In the genomic region with DNA sequence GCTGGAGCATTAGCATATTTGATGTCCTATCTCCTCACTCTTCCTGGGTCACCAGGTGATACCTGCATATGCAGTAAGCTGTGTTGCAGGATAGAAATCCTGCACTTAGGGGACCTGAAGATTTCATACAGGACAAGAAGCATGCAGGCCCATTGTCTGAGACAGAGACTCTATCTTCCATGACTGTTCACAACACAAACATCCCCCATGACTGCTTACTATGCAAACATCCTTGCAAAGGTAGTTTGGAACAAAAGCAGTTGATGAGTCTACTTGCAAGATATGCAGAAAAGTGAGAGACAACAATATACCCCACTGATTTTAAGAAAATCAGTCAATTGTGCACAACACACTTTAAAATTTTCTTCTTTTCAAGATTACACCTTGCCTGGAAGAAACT, we compare ENCODE assay signal across 15 cellular contexts.
DNase-seq lines count a peak whose midpoint lies in the region; ATAC-seq and TF ChIP-seq lines count a peak whose summit lies in the region.
"Had no signal": no experiment of that assay in that cellular context is flagged by ENCODE, and none has a peak within 500 bp of the region (broad histone marks: within the 10 kb centered on the region; RNA-seq: fewer than 3 reads in every experiment).

No MANE protein-coding gene starts in this region.

- peak; percentile 70 for ATAC-seq in PC-3
- ATAC-seq in foreskin keratinocyte: no peak
- ATAC-seq in mucosa of descending colon: no peak
- ATAC-seq: CD8-positive, alpha-beta T cell had no signal

- H4K20me1 ChIP-seq in PC-3 (ENCODE audit: low read length) (no peaks in the 10 kb centered on the region), osteoblast (ENCODE audit: insufficient read depth, low read length) (no peaks in the 10 kb centered on the region)

- BruUV-seq in PC-3 (replicated peaks; lab: Mats Ljungman, UMichigan): no TSS peak

- H2AFZ ChIP-seq in PC-3 (ENCODE audit: low read length): no peak overlapping the region
- peak overlapping the region; percentile 38 for H2AFZ ChIP-seq in osteoblast (ENCODE audit: low read length)

- H3K4me2 ChIP-seq in PC-3 (ENCODE audit: low read length) (peak overlapping the region; percentile 26; the same call in 1 of the 2 replicates), osteoblast (ENCODE audit: insufficient read depth, low read length) (no peak overlapping the region)

- H3K79me2 ChIP-seq in PC-3 (ENCODE audit: low read length) (no peaks in the 10 kb centered on the region), osteoblast (ENCODE audit: insufficient read depth, low read length) (no peaks in the 10 kb centered on the region)

- H3K36me3 ChIP-seq in PC-3 (ENCODE audit: low read depth, low read length) (no peaks in the 10 kb centered on the region), osteoblast (ENCODE audit: insufficient read depth, low read length) (no peaks in the 10 kb centered on the region), adrenal gland (replicated peaks in 1 of 2) (no peaks in the 10 kb centered on the region), mucosa of descending colon (ENCODE audit: low read depth) (no peaks in the 10 kb centered on the region)

- intact Hi-C loops in PC-3 (cut with micrococcal nuclease) (no loop called here), adrenal gland (cut with DNase I) (no loop called here), mucosa of descending colon (cut with DNase I, micrococcal nuclease) (no loop called here)

- CTCF ChIA-PET in PC-3 (lab: Charles Lee): no interaction called here

- H3K27me3 ChIP-seq in PC-3 (ENCODE audit: low read length) (no peaks in the 10 kb centered on the region), foreskin keratinocyte (no peaks in the 10 kb centered on the region), osteoblast (ENCODE audit: insufficient read depth, low read length) (no peaks in the 10 kb centered on the region), adrenal gland (no peaks in the 10 kb centered on the region)

- DNase-seq in PC-3 (peak; percentile 55), foreskin keratinocyte (peak; percentile 3 to 17), osteoblast (ENCODE audit: insufficient read length, low spot score, missing footprints) (no peak), adrenal gland (no peak), RKO (ENCODE audit: low spot score) (no peak), mucosa of descending colon (no peak), ecto neural progenitor cell (ENCODE audit: low spot score) (no peak)
- DNase-seq: Caco-2; CD4-positive, CD25-positive, alpha-beta regulatory T cell; CD8-positive, alpha-beta T cell; DMS153; DND-41; H7; HCEC 1CT had no signal

- H3F3A ChIP-seq in PC-3 (ENCODE audit: low read length, unreplicated experiment): no peaks in the 10 kb centered on the region

- H3K4me3 ChIP-seq in PC-3 (ENCODE audit: low read length) (no peak overlapping the region), osteoblast (ENCODE audit: insufficient read depth, low read length) (no peak overlapping the region), adrenal gland (no peak overlapping the region), mucosa of descending colon (no peak overlapping the region)

- no peak overlapping the region for H3K9ac ChIP-seq in PC-3 (ENCODE audit: low read length)

- TF ChIP-seq CTCF in PC-3 (conservative IDR thresholded peaks at IDR 0.05; ENCODE audit: low read depth, low read length) (no peak), foreskin keratinocyte (conservative IDR thresholded peaks at IDR 0.05) (no peak), osteoblast (IDR thresholded peaks at IDR 0.05; ENCODE audit: extremely low read depth, low read depth, low read length) (no peak), adrenal gland (IDR thresholded peaks at IDR 0.05) (no peak), mucosa of descending colon (IDR thresholded peaks at IDR 0.05) (no peak)

- H3K27ac ChIP-seq in PC-3 (ENCODE audit: low read length) (no peak overlapping the region), foreskin keratinocyte (no peak overlapping the region), osteoblast (ENCODE audit: low read depth, low read length) (no peak overlapping the region), adrenal gland (no peak overlapping the region)
- H3K27ac ChIP-seq: C4-2B had no signal

- no peaks in the 10 kb centered on the region for H3K9me2 ChIP-seq in PC-3 (replicated peaks; ENCODE audit: low read length)

- POLR2A ChIA-PET in PC-3 (lab: Charles Lee; ENCODE audit: unreplicated experiment): no interaction called here

- H3K9me3 ChIP-seq in PC-3 (ENCODE audit: low read length): no peaks in the 10 kb centered on the region
- H3K9me3 ChIP-seq in osteoblast (ENCODE audit: low read depth, low read length): no peaks in the 10 kb centered on the region
- H3K9me3 ChIP-seq in adrenal gland (replicated peaks in 1 of 3): no peaks in the 10 kb centered on the region
- no peaks in the 10 kb centered on the region for H3K9me3 ChIP-seq in mucosa of descending colon
- H3K9me3 ChIP-seq: Caco-2 had no signal

- peaks cover 17% of the 10 kb centered on the region for H3K4me1 ChIP-seq in PC-3 (ENCODE audit: insufficient read depth, low read length)
- H3K4me1 ChIP-seq in foreskin keratinocyte: peaks cover 11% of the 10 kb centered on the region
- H3K4me1 ChIP-seq in osteoblast (ENCODE audit: insufficient read depth, low read length): no peaks in the 10 kb centered on the region
- peaks cover 0 to 5% of the 10 kb centered on the region in 2 donors for H3K4me1 ChIP-seq in adrenal gland (replicated peaks in 1 of 2)
- H3K4me1 ChIP-seq in mucosa of descending colon (ENCODE audit: low read depth): no peaks in the 10 kb centered on the region
- H3K4me1 ChIP-seq: Caco-2 had no signal

- TF ChIP-seq POLR2A in adrenal gland (IDR thresholded peaks at IDR 0.05): no peak

Comparison
In these comparisons a context has a peak if more than half of its experiments do, and no peak if none do; other contexts are left out.
1. DNase-seq: peak in PC-3 (single experiment) and foreskin keratinocyte (2 of 2); none in osteoblast (single experiment), adrenal gland (0 of 7), RKO (single experiment), mucosa of descending colon (0 of 3) and ecto neural progenitor cell (single experiment).